In genomic region chr1:152926091-152926490, GRCh38 we compare ENCODE assay signal across 1 cellular context.
TF ChIP-seq lines count a peak whose summit lies in the region.

No MANE protein-coding gene starts in this region.

TF ChIP-seq in HCT116, 20 proteins besides CTCF, POLR2A, EP300 and RAD21 (continued from another document):
- no peak for TF ChIP-seq ZBTB33 (IDR thresholded peaks at IDR 0.05; ENCODE audit: extremely low read depth, insufficient replicate concordance, low read length)
